In genomic region chr11:57711414-57712255, GRCh38 we compare ENCODE assay signal across 1 cellular context.
TF ChIP-seq lines count a peak whose summit lies in the region.

A gene with protein sequence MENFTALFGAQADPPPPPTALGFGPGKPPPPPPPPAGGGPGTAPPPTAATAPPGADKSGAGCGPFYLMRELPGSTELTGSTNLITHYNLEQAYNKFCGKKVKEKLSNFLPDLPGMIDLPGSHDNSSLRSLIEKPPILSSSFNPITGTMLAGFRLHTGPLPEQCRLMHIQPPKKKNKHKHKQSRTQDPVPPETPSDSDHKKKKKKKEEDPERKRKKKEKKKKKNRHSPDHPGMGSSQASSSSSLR (minus strand): TSS chr11:57712215. CDS start chr11:57712179, 36 bp downstream.

TF ChIP-seq in GM12878, 131 proteins besides CTCF, POLR2A, EP300 and RAD21 (continued from another document):
- TF ChIP-seq PBX3 (IDR thresholded peaks at IDR 0.05; ENCODE audit: insufficient replicate concordance, low read depth, low read length) (peak; percentile 81), MXI1 (IDR thresholded peaks at IDR 0.05; ENCODE audit: low read depth, low read length) (peak; percentile 22; the same call in 1 of the 2 replicates), ZNF207 (IDR thresholded peaks at IDR 0.05; ENCODE audit: borderline replicate concordance) (peak; percentile 86; the same call in 1 of the 2 replicates), EGR1 (IDR thresholded peaks at IDR 0.05; ENCODE audit: borderline replicate concordance in 1 of 2, low read depth in 2 of 2, low read length in 2 of 2) (peak in 1 of 2 experiments; percentile 57; a peak in 1 of 3 replicates), BMI1 (IDR thresholded peaks at IDR 0.05; ENCODE audit: borderline replicate concordance) (peak; percentile 94), SMARCA5 (IDR thresholded peaks at IDR 0.05) (peak; percentile 75), POU2F2 (IDR thresholded peaks at IDR 0.05; ENCODE audit: borderline replicate concordance, low read depth, low read length) (0 out of 3 replicates have a peak, but pooled peaks have one; percentile 63), BHLHE40 (IDR thresholded peaks at IDR 0.05; ENCODE audit: borderline replicate concordance in 1 of 2, low read depth in 2 of 2, low read length in 1 of 2) (peak in 1 of 2 experiments; percentile 18; a peak in 1 of 4 replicates), TARDBP (IDR thresholded peaks at IDR 0.05; ENCODE audit: borderline replicate concordance) (no peak), STAT1 (conservative IDR thresholded peaks at IDR 0.05) (0 out of 2 replicates have a peak, but pooled peaks have one; percentile 72), RFX5 (IDR thresholded peaks at IDR 0.05; ENCODE audit: low read depth, low read length) (0 out of 2 replicates have a peak, but pooled peaks have one; percentile 27), RELA (IDR thresholded peaks at IDR 0.05; ENCODE audit: borderline replicate concordance, partially characterized antibody) (peak; percentile 33), ELK1 (IDR thresholded peaks at IDR 0.05; ENCODE audit: low read depth, low read length) (no peak), LARP7 (IDR thresholded peaks at IDR 0.05) (peak; percentile 67), BACH1 (IDR thresholded peaks at IDR 0.05; ENCODE audit: borderline replicate concordance) (peak; percentile 57; the same call in 1 of the 2 replicates)
TF ChIP-seq in GM12878: peak in this region for 20.
